In genomic region chr4:147866532-147867271, GRCh38 we compare ENCODE assay signal across 8 cellular contexts.
A peak's percentile ranks its signal among the peaks of the same experiment; 100 is the strongest.
DNase-seq lines count a peak whose midpoint lies in the region; ATAC-seq lines count a peak whose summit lies in the region.

No MANE protein-coding gene starts in this region.

- ATAC-seq in GM19023 (IDR thresholded peaks at IDR 0.05; ENCODE audit: unreplicated experiment) (peak; percentile 76), HG03196 (IDR thresholded peaks at IDR 0.05; ENCODE audit: unreplicated experiment) (peak; percentile 79)

- peak; percentile 82 for DNase-seq in AG20443 (ENCODE audit: low spot score)
- peak; percentile 74 for DNase-seq in NCI-H2227 (lab: John Stamatoyannopoulos, UW; ENCODE audit: unreplicated experiment)
- DNase-seq in activated CD4-positive, CD25-positive, alpha-beta regulatory T cell (lab: John Stamatoyannopoulos, UW) = peak; percentile 76 to 94 (median 87)
- peak; percentile 92 for DNase-seq in cerebellar cortex (ENCODE audit: low spot score)
- DNase-seq in kidney glomerular epithelial cell (lab: John Stamatoyannopoulos, UW) = peak; percentile 92
- peak; percentile 89 for DNase-seq in stimulated activated CD4-positive, alpha-beta T cell treated with anti-CD3 and anti-CD28 coated beads, Interleukin-1b, Interleukin-23, amount 100 ng/mL, for 48 hours

Comparison
In these comparisons a context has a peak if more than half of its experiments do, and no peak if none do; other contexts are left out.
1. Peak in every context shown above with its lines: DNase-seq and ATAC-seq.